In genomic region chr5:22577006-22577405, GRCh38 we compare ENCODE assay signal across 6 cellular contexts.
"Had no signal": no experiment of that assay in that cellular context is flagged by ENCODE, and none has a peak within 500 bp of the region (broad histone marks: within the 10 kb centered on the region; RNA-seq: fewer than 3 reads in every experiment).

No MANE protein-coding gene starts in this region.

- H3K4me3 ChIP-seq: GM23338, K562 had no signal

- DNase-seq: H9, HCEC 1CT, IMR-90, KG1 had no signal

- ATAC-seq: GM23338, K562 had no signal
